Comparison of ENCODE assay signal across 19 cellular contexts in genomic region chr1:7425229-7425628, GRCh38.
"Had no signal": no experiment of that assay in that cellular context is flagged by ENCODE, and none has a peak within 500 bp of the region (broad histone marks: within the 10 kb centered on the region; RNA-seq: fewer than 3 reads in every experiment).

No MANE protein-coding gene starts in this region.

- H3K4me1 Mint-ChIP-seq: stimulated activated memory B cell treated with anti-CD40 and anti-IgM and Interleukin-4, amounts not matched to agents 10 μg/mL and 1 μg/mL and 100 μg/mL, for 72 hours had no signal

- H3K27me3 Mint-ChIP-seq: stimulated activated naive CD8-positive, alpha-beta T cell treated with anti-CD3 and anti-CD28 coated beads, Interleukin-15, Interleukin-2, amounts not matched to agents 100 ng/mL and 50 ng/mL, for 24 hours had no signal

- H3K9me3 ChIP-seq: colonic mucosa, heart left ventricle, left lung, tibial artery, upper lobe of left lung, vagina had no signal

- H3K4me1 ChIP-seq: colonic mucosa, foreskin keratinocyte, left lung, parathyroid adenoma, tibial artery, upper lobe of left lung had no signal

- H3K27me3 ChIP-seq: colonic mucosa, foreskin keratinocyte, heart left ventricle, left lung, upper lobe of left lung, vagina had no signal

- H3K4me3 Mint-ChIP-seq: nephron progenitor cell; stimulated activated memory B cell treated with anti-CD40 and anti-IgM and Interleukin-4, amounts not matched to agents 10 μg/mL and 1 μg/mL and 100 μg/mL, for 72 hours; stimulated activated naive CD8-positive, alpha-beta T cell treated with anti-CD3 and anti-CD28 coated beads, Interleukin-15, Interleukin-2, amounts not matched to agents 100 ng/mL and 50 ng/mL, for 24 hours had no signal

- H3K27ac Mint-ChIP-seq: nephron progenitor cell; stimulated activated memory B cell treated with anti-CD40 and anti-IgM and Interleukin-4, amounts not matched to agents 10 μg/mL and 1 μg/mL and 100 μg/mL, for 72 hours; stimulated activated naive CD8-positive, alpha-beta T cell treated with anti-CD3 and anti-CD28 coated beads, Interleukin-15, Interleukin-2, amounts not matched to agents 100 ng/mL and 50 ng/mL, for 24 hours had no signal

- H3K36me3 Mint-ChIP-seq: stimulated activated memory B cell treated with anti-CD40 and anti-IgM and Interleukin-4, amounts not matched to agents 10 μg/mL and 1 μg/mL and 100 μg/mL, for 72 hours had no signal

- H2AFZ ChIP-seq: parathyroid adenoma had no signal

- H3K36me3 ChIP-seq: colonic mucosa, heart left ventricle, left lung, tibial artery, upper lobe of left lung, vagina had no signal

- ATAC-seq: foreskin keratinocyte; heart left ventricle; left lung; stimulated activated memory B cell treated with anti-CD40 and anti-IgM and Interleukin-4, amounts not matched to agents 10 μg/mL and 1 μg/mL and 100 μg/mL, for 72 hours had no signal

- DNase-seq: cerebellar nuclear complex; colonic mucosa; foreskin keratinocyte; hypothalamus; mesenchymal stem cell; midbrain; nephron progenitor cell; stimulated activated CD4-positive, alpha-beta T cell treated with anti-CD3 and anti-CD28 coated beads, Interleukin-1b, Interleukin-23, amount 100 ng/mL, for 48 hours; stimulated activated CD4-positive, alpha-beta T cell treated with anti-CD3 and anti-CD28 coated beads, Interleukin-4, amount 100 ng/mL, for 24 hours; upper lobe of left lung had no signal

- H3K4me3 ChIP-seq: colonic mucosa, heart left ventricle, left lung, lung, smooth muscle cell, tibial artery, upper lobe of left lung, vagina had no signal

- H3K9ac ChIP-seq: parathyroid adenoma had no signal

- H3K9me3 Mint-ChIP-seq: stimulated activated naive CD8-positive, alpha-beta T cell treated with anti-CD3 and anti-CD28 coated beads, Interleukin-15, Interleukin-2, amounts not matched to agents 100 ng/mL and 50 ng/mL, for 24 hours had no signal

- H3K27ac ChIP-seq: colonic mucosa, foreskin keratinocyte, heart left ventricle, left lung, parathyroid adenoma, tibial artery, upper lobe of left lung, vagina had no signal

- H3K4me2 ChIP-seq: smooth muscle cell had no signal
